ENCODE assay signal across 10 cellular contexts in the genomic region with DNA sequence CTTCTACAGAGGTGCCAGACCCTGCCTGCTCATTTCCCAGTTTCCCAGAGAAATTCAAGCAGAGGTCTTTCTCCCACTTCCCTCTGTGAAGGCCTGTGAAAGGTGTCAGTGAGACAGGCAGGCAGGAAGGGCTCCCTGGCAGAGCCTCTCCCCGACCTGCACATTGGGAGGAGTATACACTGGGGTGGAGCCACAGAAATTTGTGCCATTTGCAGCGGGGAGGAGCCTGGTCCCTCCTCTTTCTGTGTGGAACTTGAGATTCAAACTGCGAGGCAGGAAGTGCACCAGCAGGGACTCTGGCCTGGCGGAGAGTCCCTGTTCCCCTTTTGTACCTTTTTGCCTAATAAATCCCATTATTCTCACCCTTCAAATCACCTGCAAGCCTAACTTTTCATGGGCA. TPM values are rescaled to one million over a fixed set of nuclear protein-coding genes. Genes with fewer than 3 reads are reported as not detected.
DNase-seq lines count a peak whose midpoint lies in the region; ATAC-seq, FAIRE-seq and TF ChIP-seq lines count a peak whose summit lies in the region.
"Had no signal": no experiment of that assay in that cellular context is flagged by ENCODE, and none has a peak within 500 bp of the region (broad histone marks: within the 10 kb centered on the region; RNA-seq: fewer than 3 reads in every experiment).

No MANE protein-coding gene starts in this region.

- DNase-seq in GM12891 (ENCODE audit: insufficient read length, low spot score) (no peak), right atrium auricular region (ENCODE audit: low spot score) (peak; percentile 26), amygdala (lab: John Stamatoyannopoulos, UW) (no peak), D721Med (ENCODE audit: insufficient read length, low spot score) (no peak), DMS79 (lab: John Stamatoyannopoulos, UW) (no peak)
- peak; percentile 35 for DNase-seq in Jurkat, Clone E6-1 (ENCODE audit: low read depth, low spot score)
- DNase-seq: activated gamma-delta T cell treated with Interleukin-2 at 50 U/mL for 16 hours, heart right ventricle had no signal

- no peak for FAIRE-seq in GM12891 (lab: Jason Lieb, UNC)
- FAIRE-seq in D721Med (lab: Jason Lieb, UNC), result no peak

- no peak overlapping the region for H3K27ac ChIP-seq in right atrium auricular region
- H3K27ac ChIP-seq: heart right ventricle had no signal

- no peaks in the 10 kb centered on the region for H3K36me3 ChIP-seq in right atrium auricular region
- H3K36me3 ChIP-seq: heart right ventricle had no signal

- no peak for TF ChIP-seq POLR2A in GM12891 (IDR thresholded peaks at IDR 0.05; ENCODE audit: low read depth, low read length)

- no peaks in the 10 kb centered on the region for H3K4me1 ChIP-seq in right atrium auricular region

- no peaks in the 10 kb centered on the region for H3K27me3 ChIP-seq in right atrium auricular region
- H3K27me3 ChIP-seq: heart right ventricle had no signal

- H3K4me3 ChIP-seq in Jurkat, Clone E6-1 (ENCODE audit: low read length), result no peak overlapping the region
- no peak overlapping the region for H3K4me3 ChIP-seq in right atrium auricular region
- H3K4me3 ChIP-seq: heart right ventricle had no signal

- ATAC-seq in GM21447 (IDR thresholded peaks at IDR 0.05; ENCODE audit: unreplicated experiment) (peak; percentile 93), GM19351 (IDR thresholded peaks at IDR 0.05; ENCODE audit: unreplicated experiment) (no peak)

- TF ChIP-seq CTCF in right atrium auricular region (IDR thresholded peaks at IDR 0.05) (no peak), D721Med (IDR thresholded peaks at IDR 0.05; ENCODE audit: insufficient read depth, missing control alignments) (no peak)

- no peaks in the 10 kb centered on the region for H3K9me3 ChIP-seq in right atrium auricular region

TF ChIP-seq in GM12891, 5 proteins besides CTCF, POLR2A, EP300 and RAD21:
- TF ChIP-seq PAX5 (IDR thresholded peaks at IDR 0.05; ENCODE audit: insufficient read depth, low read length, severe bottlenecking) (no peak), SPI1 (IDR thresholded peaks at IDR 0.05; ENCODE audit: low read depth, low read length) (peak; percentile 72)

RNA-seq across cellular contexts. Expression of gene OPN4, which starts 54.6 kb away (rescaled TPM):
- not detected for polyA plus RNA-seq in GM12891 (2012; ENCODE audit: low read depth, missing spikeins)
- polyA plus RNA-seq in Jurkat, Clone E6-1 (2012; ENCODE audit: insufficient read depth, insufficient read length), result not detected
- under 1 TPM; 0.19 to 0.31 TPM for total RNA-seq in right atrium auricular region

Comparison
In these comparisons a context has a peak if more than half of its experiments do, and no peak if none do; other contexts are left out.
1. DNase-seq: peak in Jurkat, Clone E6-1 (single experiment) and right atrium auricular region (single experiment); none in GM12891 (single experiment), amygdala (0 of 56), D721Med (single experiment) and DMS79 (single experiment).